8 cellular contexts compared by ENCODE assay signal in genomic region chr1:234605983-234606730, GRCh38. TPM values are rescaled to one million over a fixed set of nuclear protein-coding genes. Genes with fewer than 3 reads are reported as not detected.
DNase-seq lines count a peak whose midpoint lies in the region; ATAC-seq and TF ChIP-seq lines count a peak whose summit lies in the region.

No MANE protein-coding gene starts in this region.

- H3K4me3 ChIP-seq in muscle layer of duodenum (ENCODE audit: low read depth in 1 of 2, low read length in 2 of 2) (peak overlapping the region; percentile 93 to 98), upper lobe of right lung (peak overlapping the region; percentile 85)

- H3K4me1 ChIP-seq in muscle layer of duodenum (ENCODE audit: control insufficient read depth in 1 of 2, insufficient read depth in 2 of 2, low read length in 2 of 2) (peaks cover 17 to 21% of the 10 kb centered on the region in 2 donors), upper lobe of right lung (peaks cover 29% of the 10 kb centered on the region)

- ATAC-seq in effector memory CD8-positive, alpha-beta T cell (replicated peaks), result no peak
- ATAC-seq in upper lobe of right lung (no peak), GM18909 (IDR thresholded peaks at IDR 0.05; ENCODE audit: poor library complexity, unreplicated experiment) (no peak), HG03280 (IDR thresholded peaks at IDR 0.05; ENCODE audit: unreplicated experiment) (no peak)

- H3K9me3 Mint-ChIP-seq in effector memory CD8-positive, alpha-beta T cell, result no peaks in the 10 kb centered on the region

- no peaks in the 10 kb centered on the region for H3K27me3 Mint-ChIP-seq in effector memory CD8-positive, alpha-beta T cell

- DNase-seq in ELR (ENCODE audit: low read depth) (peak; percentile 72), NCI-H1092 (lab: John Stamatoyannopoulos, UW) (peak; percentile 48), upper lobe of right lung (no peak)
- peak; percentile 14 to 27 (median 22) for DNase-seq in effector memory CD8-positive, alpha-beta T cell

- H3K9me3 ChIP-seq in muscle layer of duodenum (ENCODE audit: control insufficient read depth in 1 of 2, low read length in 2 of 2), result no peaks in the 10 kb centered on the region
- H3K9me3 ChIP-seq in upper lobe of right lung, result no peaks in the 10 kb centered on the region

- peak overlapping the region; percentile 95 to 100 for H3K27ac Mint-ChIP-seq in effector memory CD8-positive, alpha-beta T cell

- H3K36me3 ChIP-seq in muscle layer of duodenum (ENCODE audit: control insufficient read depth in 1 of 2, insufficient read depth in 2 of 2, low read length in 2 of 2), result peaks cover 24 to 30% of the 10 kb centered on the region in 2 donors
- peaks cover 36% of the 10 kb centered on the region for H3K36me3 ChIP-seq in upper lobe of right lung

- peak overlapping the region; percentile 85 to 94 for H3K4me3 Mint-ChIP-seq in effector memory CD8-positive, alpha-beta T cell

- peak; percentile 33 for TF ChIP-seq CTCF in VCaP (conservative IDR thresholded peaks at IDR 0.05)
- TF ChIP-seq CTCF in upper lobe of right lung (IDR thresholded peaks at IDR 0.05), result no peak

- intact Hi-C loops in upper lobe of right lung (cut with DNase I), result no loop called here

- peaks cover 57 to 69% of the 10 kb centered on the region in 2 donors for H3K4me1 Mint-ChIP-seq in effector memory CD8-positive, alpha-beta T cell (ENCODE audit: low read depth in 2 of 2)

- H3K27me3 ChIP-seq in muscle layer of duodenum (ENCODE audit: low read depth, low read length) (no peaks in the 10 kb centered on the region), upper lobe of right lung (no peaks in the 10 kb centered on the region)

- H3K27ac ChIP-seq in VCaP, result peak overlapping the region; percentile 99
- peak overlapping the region; percentile 100 for H3K27ac ChIP-seq in muscle layer of duodenum (ENCODE audit: low read length)
- peak overlapping the region; percentile 99 for H3K27ac ChIP-seq in upper lobe of right lung

- peaks cover 74% of the 10 kb centered on the region for H3K36me3 Mint-ChIP-seq in effector memory CD8-positive, alpha-beta T cell (ENCODE audit: insufficient read depth)

RNA-seq across cellular contexts. Expression of gene IRF2BP2, which starts 3.8 kb away (rescaled TPM):
- 161 TPM for total RNA-seq in upper lobe of right lung
